In the genomic region with DNA sequence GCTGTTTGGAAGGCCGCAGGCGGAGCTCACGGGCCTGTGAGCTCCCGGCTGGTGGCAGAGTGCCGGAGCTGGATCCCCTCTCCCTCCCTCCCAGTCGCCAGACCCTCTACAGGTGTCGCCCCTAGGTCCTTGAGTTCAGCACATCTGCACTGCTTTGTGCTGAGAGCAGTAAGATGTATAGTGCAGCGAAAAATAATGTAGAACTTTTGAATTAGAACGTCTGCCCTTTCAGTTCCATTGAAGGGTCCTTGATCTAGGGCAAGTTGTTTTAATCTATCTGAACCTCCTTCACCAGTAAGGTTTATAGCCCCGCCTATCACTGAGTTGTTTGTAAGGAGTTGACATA, we compare ENCODE assay signal across 7 cellular contexts. TPM values are rescaled to one million over a fixed set of nuclear protein-coding genes. Genes with fewer than 3 reads are reported as not detected.
DNase-seq lines count a peak whose midpoint lies in the region; ATAC-seq and TF ChIP-seq lines count a peak whose summit lies in the region.
"Had no signal": no experiment of that assay in that cellular context is flagged by ENCODE, and none has a peak within 500 bp of the region (broad histone marks: within the 10 kb centered on the region; RNA-seq: fewer than 3 reads in every experiment).

No MANE protein-coding gene starts in this region.

- no peaks in the 10 kb centered on the region for H3K27me3 Mint-ChIP-seq in progenitor cell of endocrine pancreas

- H3K36me3 ChIP-seq in colonic mucosa, result no peaks in the 10 kb centered on the region

- peak overlapping the region; percentile 100 for H3K27ac Mint-ChIP-seq in progenitor cell of endocrine pancreas

- peak overlapping the region; percentile 70 for H3K27ac ChIP-seq in colonic mucosa

- ATAC-seq in GM19438 (IDR thresholded peaks at IDR 0.05; ENCODE audit: low read depth, unreplicated experiment), result peak; percentile 66
- ATAC-seq in HG03442 (IDR thresholded peaks at IDR 0.05; ENCODE audit: unreplicated experiment), result peak; percentile 54

- peak overlapping the region; percentile 76 to 93 for H3K9ac ChIP-seq in colonic mucosa (ENCODE audit: low read depth in 2 of 2, low read length in 2 of 2)

- peak overlapping the region; percentile 89 for H3K4me3 ChIP-seq in colonic mucosa

- peaks cover 16% of the 10 kb centered on the region for H3K36me3 Mint-ChIP-seq in progenitor cell of endocrine pancreas (ENCODE audit: insufficient read depth)

- H3K4me1 Mint-ChIP-seq in progenitor cell of endocrine pancreas (ENCODE audit: low read depth), result peaks cover 12% of the 10 kb centered on the region

- H3K9me3 Mint-ChIP-seq in progenitor cell of endocrine pancreas (ENCODE audit: low read depth), result no peaks in the 10 kb centered on the region

- intact Hi-C loops in colonic mucosa (cut with DNase I), result loop anchor here (10.0 kb wide), 1 partner anchor 319 kb away; no protein-coding TSS in a partner anchor

- no peaks in the 10 kb centered on the region for H3K27me3 ChIP-seq in colonic mucosa

- no peaks in the 10 kb centered on the region for H3K9me3 ChIP-seq in colonic mucosa

- no peak for DNase-seq in colonic mucosa
- DNase-seq in progenitor cell of endocrine pancreas (ENCODE audit: low spot score, unreplicated experiment), result no peak
- no peak for DNase-seq in pons (ENCODE audit: low spot score)
- DNase-seq in activated CD4-positive, CD25-positive, alpha-beta regulatory T cell (lab: John Stamatoyannopoulos, UW), result no peak

- peak overlapping the region; percentile 97 for H3K4me3 Mint-ChIP-seq in progenitor cell of endocrine pancreas (ENCODE audit: low read depth)

- TF ChIP-seq CTCF in colonic mucosa (IDR thresholded peaks at IDR 0.05) (no peak), progenitor cell of endocrine pancreas (IDR thresholded peaks at IDR 0.05; ENCODE audit: unreplicated experiment) (no peak)

- H3K4me1 ChIP-seq in colonic mucosa, result peaks cover 7% of the 10 kb centered on the region

RNA-seq across cellular contexts. Expression of gene ANKRD49, which starts 0.4 kb away (rescaled TPM):
- 10 to 100 TPM; 10.7 to 14.6 TPM for total RNA-seq in colonic mucosa
- 17.6 and 23.0 TPM in 2 replicates for total RNA-seq in progenitor cell of endocrine pancreas

RNA-seq across cellular contexts. Expression of gene MRE11, which starts 0.5 kb away (rescaled TPM):
- total RNA-seq in colonic mucosa (10 to 100 TPM; 14.0 to 17.6 TPM), progenitor cell of endocrine pancreas (35.1 and 42.6 TPM in 2 replicates)

RNA-seq across cellular contexts. Expression of gene C11orf97, which starts 18.1 kb away (rescaled TPM):
- total RNA-seq in colonic mucosa, result not detected
- total RNA-seq in progenitor cell of endocrine pancreas, result not detected in 2 replicates
- total RNA-seq: lung microvascular endothelial cell had no signal

RNA-seq across cellular contexts. Expression of gene FUT4, which starts 49.5 kb away (rescaled TPM):
- total RNA-seq in colonic mucosa (10 to 100 TPM; 28.0 to 28.5 TPM), progenitor cell of endocrine pancreas (6.6 and 7.1 TPM in 2 replicates)
